22 cellular contexts compared by ENCODE assay signal in genomic region chr12:121237415-121237814, GRCh38. TPM values are rescaled to one million over a fixed set of nuclear protein-coding genes. Genes with fewer than 3 reads are reported as not detected.
DNase-seq lines count a peak whose midpoint lies in the region; ATAC-seq, FAIRE-seq and TF ChIP-seq lines count a peak whose summit lies in the region.
"Had no signal": no experiment of that assay in that cellular context is flagged by ENCODE, and none has a peak within 500 bp of the region (broad histone marks: within the 10 kb centered on the region; RNA-seq: fewer than 3 reads in every experiment).

No MANE protein-coding gene starts in this region.

- CTCF ChIA-PET in endothelial cell of umbilical vein (lab: Charles Lee), result interaction anchor here (1.9 kb wide), 1 partner anchor 11 kb away, joined by 7 read pairs; no protein-coding TSS in a partner anchor

- no peaks in the 10 kb centered on the region for H3K9me3 Mint-ChIP-seq in T-helper 2 cell treated with Interferon-gamma antibody and Interleukin-4, amounts not matched to agents 5 μg/mL and 100 μg/mL, for 36 hours
- H3K9me3 Mint-ChIP-seq: stimulated activated naive CD8-positive, alpha-beta T cell treated with anti-CD3 and anti-CD28 coated beads, Interleukin-15, amount 100 ng/mL, for 72 hours had no signal

- no peaks in the 10 kb centered on the region for H3K79me2 ChIP-seq in endothelial cell of umbilical vein (ENCODE audit: control insufficient read depth, insufficient read depth, low read length)
- no peaks in the 10 kb centered on the region for H3K79me2 ChIP-seq in osteoblast (ENCODE audit: insufficient read depth, low read length)

- TF ChIP-seq POLR2A in endothelial cell of umbilical vein (IDR thresholded peaks at IDR 0.05; ENCODE audit: low read depth, low read length), result no peak

- FAIRE-seq in endothelial cell of umbilical vein (lab: Jason Lieb, UNC), result peak; percentile 54
- FAIRE-seq: keratinocyte had no signal

- POLR2A ChIA-PET in endothelial cell of umbilical vein (lab: Charles Lee), result no interaction called here

- peak overlapping the region; percentile 6 for H3K27ac Mint-ChIP-seq in T-helper 2 cell treated with Interferon-gamma antibody and Interleukin-4, amounts not matched to agents 5 μg/mL and 100 μg/mL, for 36 hours
- H3K27ac Mint-ChIP-seq: stimulated activated naive CD8-positive, alpha-beta T cell treated with anti-CD3 and anti-CD28 coated beads, Interleukin-15, amount 100 ng/mL, for 72 hours had no signal

- no peak overlapping the region for H3K4me2 ChIP-seq in endothelial cell of umbilical vein (ENCODE audit: insufficient read depth, low read length)
- no peak overlapping the region for H3K4me2 ChIP-seq in osteoblast (ENCODE audit: insufficient read depth, low read length)

- H3K9me1 ChIP-seq in endothelial cell of umbilical vein (replicated peaks; ENCODE audit: control insufficient read depth, extremely low read depth, insufficient read depth, low read length), result no peaks in the 10 kb centered on the region

- H3K36me3 Mint-ChIP-seq in T-helper 2 cell treated with Interferon-gamma antibody and Interleukin-4, amounts not matched to agents 5 μg/mL and 100 μg/mL, for 36 hours (ENCODE audit: low read depth), result peaks cover 43% of the 10 kb centered on the region

- H3K27me3 ChIP-seq in endothelial cell of umbilical vein (ENCODE audit: control insufficient read depth in 2 of 2, insufficient read depth in 2 of 2, low read length in 2 of 2) (no peaks in the 10 kb centered on the region), osteoblast (ENCODE audit: insufficient read depth, low read length) (no peaks in the 10 kb centered on the region)
- H3K27me3 ChIP-seq: upper lobe of left lung had no signal

- dilution Hi-C loops in endothelial cell of umbilical vein (cut with MboI; ENCODE audit: extremely low pct_ligation_motif_present, low sequenced_read_pairs), result no loop called here

- peaks cover 0 to 23% of the 10 kb centered on the region in 2 experiments for H3K36me3 ChIP-seq in endothelial cell of umbilical vein (ENCODE audit: control insufficient read depth in 2 of 2, extremely low read depth in 1 of 2, insufficient read depth in 2 of 2, low read length in 2 of 2)
- H3K36me3 ChIP-seq in osteoblast (ENCODE audit: insufficient read depth, low read length), result peaks cover 17% of the 10 kb centered on the region

- H2AFZ ChIP-seq in endothelial cell of umbilical vein (ENCODE audit: low read depth, low read length), result no peak overlapping the region
- no peak overlapping the region for H2AFZ ChIP-seq in osteoblast (ENCODE audit: low read length)
- H2AFZ ChIP-seq: GM23248 had no signal

- H3K9ac ChIP-seq in endothelial cell of umbilical vein (replicated peaks; ENCODE audit: extremely low read depth, insufficient read depth, low read length), result no peak overlapping the region
- H3K9ac ChIP-seq: GM23248 had no signal

- intact Hi-C loops in endothelial cell of umbilical vein (cut with micrococcal nuclease), result no loop called here

- H3K4me3 Mint-ChIP-seq in T-helper 2 cell treated with Interferon-gamma antibody and Interleukin-4, amounts not matched to agents 5 μg/mL and 100 μg/mL, for 36 hours, result no peak overlapping the region
- H3K4me3 Mint-ChIP-seq: CD14-positive monocyte; stimulated activated naive CD8-positive, alpha-beta T cell treated with anti-CD3 and anti-CD28 coated beads, Interleukin-15, amount 100 ng/mL, for 72 hours had no signal

- H3K9me3 ChIP-seq in endothelial cell of umbilical vein (replicated peaks; ENCODE audit: control insufficient read depth, insufficient read depth, low read length) (no peaks in the 10 kb centered on the region), osteoblast (ENCODE audit: low read depth, low read length) (no peaks in the 10 kb centered on the region)
- H3K9me3 ChIP-seq: upper lobe of left lung had no signal

- H3K4me3 ChIP-seq in endothelial cell of umbilical vein (replicated peaks in 1 of 3; ENCODE audit: insufficient read depth in 1 of 3, low read depth in 1 of 3, low read length in 3 of 3) (no peak overlapping the region), osteoblast (ENCODE audit: insufficient read depth, low read length) (no peak overlapping the region)
- H3K4me3 ChIP-seq: GM23248, upper lobe of left lung had no signal

- no peak for ATAC-seq in GM18868 (IDR thresholded peaks at IDR 0.05; ENCODE audit: unreplicated experiment)
- ATAC-seq: right cardiac atrium; stimulated activated naive CD8-positive, alpha-beta T cell treated with anti-CD3 and anti-CD28 coated beads, Interleukin-15, amount 100 ng/mL, for 72 hours had no signal

- TF ChIP-seq CTCF in endothelial cell of umbilical vein (IDR thresholded peaks at IDR 0.05; ENCODE audit: extremely low read depth in 1 of 2, insufficient read depth in 1 of 2, low read depth in 1 of 2, low read length in 2 of 2), result no peak
- TF ChIP-seq CTCF in osteoblast (IDR thresholded peaks at IDR 0.05; ENCODE audit: extremely low read depth, low read depth, low read length), result no peak

- H4K20me1 ChIP-seq in endothelial cell of umbilical vein (replicated peaks; ENCODE audit: control insufficient read depth, extremely low read depth, insufficient read depth, low read length), result no peaks in the 10 kb centered on the region
- H4K20me1 ChIP-seq in osteoblast (ENCODE audit: insufficient read depth, low read length), result no peaks in the 10 kb centered on the region

- no TSS peak for BruUV-seq in endothelial cell of umbilical vein (replicated peaks; lab: Mats Ljungman, UMichigan)

- no peak overlapping the region for H3K27ac ChIP-seq in endothelial cell of umbilical vein (ENCODE audit: insufficient read depth, low read depth, low read length)
- no peak overlapping the region for H3K27ac ChIP-seq in osteoblast (ENCODE audit: low read depth, low read length)
- H3K27ac ChIP-seq: GM23248 had no signal

- no peak for DNase-seq in T-helper 2 cell treated with Interferon-gamma antibody and Interleukin-4, amounts not matched to agents 5 μg/mL and 100 μg/mL, for 36 hours (ENCODE audit: low spot score)
- no peak for DNase-seq in T-helper 2 cell
- peak; percentile 57 for DNase-seq in NCI-H2196 treated with DMSO at 0.1 percent for 48 hours (lab: John Stamatoyannopoulos, UW; ENCODE audit: unreplicated experiment)
- DNase-seq in endothelial cell of umbilical vein (ENCODE audit: low read depth, low spot score), result peak; percentile 21
- DNase-seq in osteoblast (ENCODE audit: insufficient read length, low spot score, missing footprints), result peak; percentile 58
- DNase-seq in NCI-H2171 (lab: John Stamatoyannopoulos, UW), result no peak
- DNase-seq in occipital lobe (lab: John Stamatoyannopoulos, UW), result no peak
- DNase-seq: activated CD4-positive, CD25-positive, alpha-beta regulatory T cell treated with anti-CD3 and anti-CD28 coated beads, Interleukin-2, amount 50 U/mL, for 72 hours; activated CD8-positive, alpha-beta memory T cell treated with anti-CD3 and anti-CD28 coated beads, Interleukin-2, amount 50 U/mL, for 4 hours; activated gamma-delta T cell treated with Interleukin-2 at 50 U/mL for 16 hours; aorta; GM23248; mesendoderm; MM.1S; NCI-H187 treated with DMSO at 0.1 percent for 48 hours; NCI-H526; right cardiac atrium; stimulated activated naive CD8-positive, alpha-beta T cell treated with anti-CD3 and anti-CD28 coated beads, Interleukin-15, amount 100 ng/mL, for 72 hours; upper lobe of left lung had no signal

- peaks cover 35% of the 10 kb centered on the region for H3K4me1 Mint-ChIP-seq in T-helper 2 cell treated with Interferon-gamma antibody and Interleukin-4, amounts not matched to agents 5 μg/mL and 100 μg/mL, for 36 hours (ENCODE audit: low read depth)

- H3K27me3 Mint-ChIP-seq in T-helper 2 cell treated with Interferon-gamma antibody and Interleukin-4, amounts not matched to agents 5 μg/mL and 100 μg/mL, for 36 hours (ENCODE audit: low read depth), result no peaks in the 10 kb centered on the region
- H3K27me3 Mint-ChIP-seq: stimulated activated naive CD8-positive, alpha-beta T cell treated with anti-CD3 and anti-CD28 coated beads, Interleukin-15, amount 100 ng/mL, for 72 hours had no signal

- H3K4me1 ChIP-seq in endothelial cell of umbilical vein (ENCODE audit: control insufficient read depth, extremely low read depth, insufficient read depth, low read length), result peaks cover 14% of the 10 kb centered on the region
- peaks cover 6% of the 10 kb centered on the region for H3K4me1 ChIP-seq in osteoblast (ENCODE audit: insufficient read depth, low read length)

TF ChIP-seq in endothelial cell of umbilical vein, 7 proteins besides CTCF, POLR2A, EP300 and RAD21 (continues in another document):
- TF ChIP-seq MYC (IDR thresholded peaks at IDR 0.05; ENCODE audit: low read depth, low read length) (no peak), MAX (IDR thresholded peaks at IDR 0.05; ENCODE audit: insufficient read depth, insufficient read length) (no peak), POLR2AphosphoS5 (IDR thresholded peaks at IDR 0.05; ENCODE audit: insufficient read depth, low read depth, low read length) (no peak), EZH2 (IDR thresholded peaks at IDR 0.05; ENCODE audit: borderline replicate concordance, low read depth, low read length, severe bottlenecking) (no peak), FOS (IDR thresholded peaks at IDR 0.05; ENCODE audit: borderline replicate concordance, insufficient read depth, low read length) (no peak)

RNA-seq across cellular contexts. Expression of gene P2RX4, which starts 27.5 kb away (rescaled TPM):
- 72.8 and 116 TPM in 2 replicates for total RNA-seq in endothelial cell of umbilical vein
- polyA plus RNA-seq in endothelial cell of umbilical vein, result 92.8 and 125 TPM in 2 replicates
- polyA plus RNA-seq in endothelial cell of umbilical vein (2011; cell fraction: cytosol; rRNA removed), result 49.0 and 60.0 TPM in 2 replicates
- 42.4 and 55.1 TPM in 2 replicates for polyA plus RNA-seq in endothelial cell of umbilical vein (2011; cell fraction: nucleus; rRNA removed)
- polyA plus RNA-seq in endothelial cell of umbilical vein (2012), result 46.8 and 67.8 TPM in 2 replicates
- polyA minus RNA-seq in endothelial cell of umbilical vein, result 66.4 and 76.3 TPM in 2 replicates
- 3.2 TPM for polyA minus RNA-seq in endothelial cell of umbilical vein (2011; cell fraction: cytosol; rRNA and poly(A)+ RNA removed)
- 18.1 and 19.1 TPM in 2 replicates for polyA minus RNA-seq in endothelial cell of umbilical vein (2011; cell fraction: nucleus; rRNA and poly(A)+ RNA removed)
- total RNA-seq in osteoblast, result 22.1 and 23.5 TPM in 2 replicates
- 6.6 TPM for total RNA-seq in occipital lobe

RNA-seq across cellular contexts. Expression of gene CAMKK2, which starts 59.1 kb away (rescaled TPM):
- total RNA-seq in endothelial cell of umbilical vein (41.8 and 45.0 TPM in 2 replicates), osteoblast (22.8 and 23.9 TPM in 2 replicates), occipital lobe (41.6 TPM)
- 30.8 and 32.5 TPM in 2 replicates for polyA plus RNA-seq in endothelial cell of umbilical vein
- polyA plus RNA-seq in endothelial cell of umbilical vein (2011; cell fraction: cytosol; rRNA removed), result 28.4 and 31.0 TPM in 2 replicates
- polyA plus RNA-seq in endothelial cell of umbilical vein (2011; cell fraction: nucleus; rRNA removed), result 45.6 and 47.1 TPM in 2 replicates
- polyA plus RNA-seq in endothelial cell of umbilical vein (2012), result 33.3 and 39.7 TPM in 2 replicates
- polyA minus RNA-seq in endothelial cell of umbilical vein, result 44.4 and 45.0 TPM in 2 replicates
- polyA minus RNA-seq in endothelial cell of umbilical vein (2011; cell fraction: cytosol; rRNA and poly(A)+ RNA removed), result 16.7 TPM
- polyA minus RNA-seq in endothelial cell of umbilical vein (2011; cell fraction: nucleus; rRNA and poly(A)+ RNA removed), result 31.2 and 32.0 TPM in 2 replicates

Comparison
In these comparisons a context has a peak if more than half of its experiments do, and no peak if none do; other contexts are left out.
1. DNase-seq: peak in NCI-H2196 treated with DMSO at 0.1 percent for 48 hours (single experiment), endothelial cell of umbilical vein (single experiment) and osteoblast (single experiment); none in T-helper 2 cell treated with Interferon-gamma antibody and Interleukin-4, amounts not matched to agents 5 μg/mL and 100 μg/mL, for 36 hours (single experiment), T-helper 2 cell (0 of 5), NCI-H2171 (single experiment) and occipital lobe (single experiment).